ENCODE assay signal across 1 cellular context in genomic region chr10:80596391-80597257, GRCh38.
TF ChIP-seq lines count a peak whose summit lies in the region.

No MANE protein-coding gene starts in this region.

TF ChIP-seq in HCT116, 20 proteins besides CTCF, POLR2A, EP300 and RAD21 (continued from another document):
- TF ChIP-seq ZBTB33 (IDR thresholded peaks at IDR 0.05; ENCODE audit: extremely low read depth, insufficient replicate concordance, low read length) = no peak
- TF ChIP-seq EZH2 (IDR thresholded peaks at IDR 0.05) = no peak
- no peak for TF ChIP-seq SP1 (IDR thresholded peaks at IDR 0.05; ENCODE audit: low read depth)
- no peak for TF ChIP-seq ATF3 (IDR thresholded peaks at IDR 0.05)
- TF ChIP-seq POLR2AphosphoS5 (IDR thresholded peaks at IDR 0.05; ENCODE audit: low read depth, low read length) = no peak
